In the genomic region with DNA sequence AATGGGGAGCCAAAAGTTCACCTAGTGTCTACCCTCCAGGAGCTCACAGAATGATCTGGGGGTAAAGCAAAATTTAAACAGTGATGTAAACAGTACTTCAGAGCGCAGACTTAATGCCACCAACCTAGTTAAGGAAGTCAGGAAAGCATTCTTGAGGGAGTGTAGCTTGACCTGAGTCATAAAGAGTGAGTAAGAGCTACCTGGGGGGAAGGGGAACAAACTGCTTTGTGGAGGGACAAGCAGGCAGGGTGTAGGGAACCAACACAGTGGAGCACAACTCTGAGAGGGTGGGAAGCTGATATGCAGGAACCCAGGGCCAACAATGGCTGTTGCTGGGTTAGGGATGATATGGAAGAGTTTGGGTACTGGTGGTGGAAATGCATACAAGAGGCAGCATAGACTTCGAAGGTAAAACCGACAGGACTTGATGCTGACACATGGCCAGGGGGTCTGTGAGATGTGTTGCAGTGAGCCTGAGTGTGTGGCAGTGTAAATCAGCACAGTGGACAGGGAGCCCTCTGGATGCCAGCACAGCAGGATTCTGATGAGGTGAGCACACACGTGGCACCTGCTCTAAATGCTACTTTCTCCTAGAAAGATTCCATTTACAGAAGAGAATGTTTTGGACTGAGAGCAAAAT, we compare ENCODE assay signal across 1 cellular context.
A peak's percentile ranks its signal among the peaks of the same experiment; 100 is the strongest.
TF ChIP-seq lines count a peak whose summit lies in the region.

No MANE protein-coding gene starts in this region.

TF ChIP-seq in endothelial cell of umbilical vein, 7 proteins besides CTCF, POLR2A, EP300 and RAD21:
- TF ChIP-seq GATA2 (IDR thresholded peaks at IDR 0.05; ENCODE audit: insufficient read depth, insufficient read length, low read depth, low read length) (no peak), MYC (IDR thresholded peaks at IDR 0.05; ENCODE audit: low read depth, low read length) (no peak), POLR2AphosphoS5 (IDR thresholded peaks at IDR 0.05; ENCODE audit: insufficient read depth, low read depth, low read length) (no peak), JUN (IDR thresholded peaks at IDR 0.05; ENCODE audit: borderline replicate concordance, insufficient read depth, insufficient read length, low read depth) (no peak), EZH2 (IDR thresholded peaks at IDR 0.05; ENCODE audit: borderline replicate concordance, low read depth, low read length, severe bottlenecking) (no peak), FOS (IDR thresholded peaks at IDR 0.05; ENCODE audit: borderline replicate concordance, insufficient read depth, low read length) (peak; percentile 21)
- TF ChIP-seq, protein P1, sequence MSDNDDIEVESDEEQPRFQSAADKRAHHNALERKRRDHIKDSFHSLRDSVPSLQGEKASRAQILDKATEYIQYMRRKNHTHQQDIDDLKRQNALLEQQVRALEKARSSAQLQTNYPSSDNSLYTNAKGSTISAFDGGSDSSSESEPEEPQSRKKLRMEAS (IDR thresholded peaks at IDR 0.05; ENCODE audit: insufficient read depth, insufficient read length), result no peak
